1 cellular context compared by ENCODE assay signal in the genomic region with DNA sequence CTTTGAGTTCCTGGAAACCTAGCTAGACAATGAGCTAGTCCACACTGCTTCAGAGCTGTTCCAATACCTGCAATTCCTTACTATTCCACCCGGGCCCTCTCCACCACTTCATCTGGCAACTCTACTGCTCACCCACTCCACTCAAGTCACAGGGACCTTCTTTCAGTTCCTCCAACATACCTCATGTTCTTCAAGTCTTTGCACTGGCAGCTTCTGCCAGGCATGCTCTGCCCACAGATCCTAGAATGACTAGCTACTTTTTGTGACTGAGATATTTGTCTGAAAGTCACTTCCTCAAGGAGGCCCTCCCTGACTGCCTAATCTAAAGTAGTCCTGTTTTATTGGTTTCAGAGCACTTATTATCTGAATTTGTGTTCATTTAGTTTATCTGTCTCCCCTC.
TF ChIP-seq lines count a peak whose summit lies in the region.

No MANE protein-coding gene starts in this region.

TF ChIP-seq in HepG2, 621 proteins besides CTCF, POLR2A, EP300 and RAD21 (continued from another document):
- TF ChIP-seq, protein P1, sequence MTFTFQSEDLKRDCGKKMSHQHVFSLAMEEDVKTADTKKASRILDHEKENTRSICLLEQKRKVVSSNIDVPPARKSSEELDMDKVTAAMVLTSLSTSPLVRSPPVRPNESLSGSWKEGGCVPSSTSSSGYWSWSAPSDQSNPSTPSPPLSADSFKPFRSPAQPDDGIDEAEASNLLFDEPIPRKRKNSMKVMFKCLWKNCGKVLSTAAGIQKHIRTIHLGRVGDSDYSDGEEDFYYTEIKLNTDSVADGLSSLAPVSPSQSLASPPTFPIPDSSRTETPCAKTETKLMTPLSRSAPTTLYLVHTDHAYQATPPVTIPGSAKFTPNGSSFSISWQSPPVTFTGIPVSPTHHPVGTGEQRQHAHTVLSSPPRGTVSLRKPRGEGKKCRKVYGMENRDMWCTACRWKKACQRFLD (CRISPR knock-in tag; IDR thresholded peaks at IDR 0.05; ENCODE audit: borderline replicate concordance): no peak
- TF ChIP-seq, protein P2, sequence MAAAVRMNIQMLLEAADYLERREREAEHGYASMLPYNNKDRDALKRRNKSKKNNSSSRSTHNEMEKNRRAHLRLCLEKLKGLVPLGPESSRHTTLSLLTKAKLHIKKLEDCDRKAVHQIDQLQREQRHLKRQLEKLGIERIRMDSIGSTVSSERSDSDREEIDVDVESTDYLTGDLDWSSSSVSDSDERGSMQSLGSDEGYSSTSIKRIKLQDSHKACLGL (CRISPR knock-in tag; IDR thresholded peaks at IDR 0.05): no peak
- TF ChIP-seq FOXM1 (CRISPR knock-in tag; IDR thresholded peaks at IDR 0.05): no peak
- no peak for TF ChIP-seq XRCC5 (optimal IDR thresholded peaks at IDR 0.05; ENCODE audit: low read length)
- no peak for TF ChIP-seq ZNF644 (CRISPR knock-in tag; IDR thresholded peaks at IDR 0.05; ENCODE audit: low read depth)
